8 cellular contexts compared by ENCODE assay signal in genomic region chrX:68829594-68830485, GRCh38. TPM values are rescaled to one million over a fixed set of nuclear protein-coding genes. Genes with fewer than 3 reads are reported as not detected.
DNase-seq lines count a peak whose midpoint lies in the region; FAIRE-seq and TF ChIP-seq lines count a peak whose summit lies in the region.

No MANE protein-coding gene starts in this region.

- peak overlapping the region; percentile 44; the same call in 1 of the 2 replicates for H3K9ac ChIP-seq in SK-N-SH
- H3K9ac ChIP-seq in H1 (replicated peaks in 1 of 4; ENCODE audit: extremely low read depth in 1 of 4, low read depth in 3 of 4, low read length in 3 of 4) = peak overlapping the region in 1 of 4 experiments; percentile 40; a peak in 1 of 7 replicates

- no peak for TF ChIP-seq POLR2A in H1 (IDR thresholded peaks at IDR 0.05; ENCODE audit: control extremely low read depth in 1 of 2, low read depth in 2 of 2, low read length in 2 of 2)
- no peak for TF ChIP-seq POLR2A in vagina (IDR thresholded peaks at IDR 0.05)

- peaks cover 15% of the 10 kb centered on the region; the same call in 1 of the 2 replicates for H3K27me3 ChIP-seq in SK-N-SH (ENCODE audit: insufficient read depth)
- peaks cover 35 to 87% (median 77%) of the 10 kb centered on the region in 4 experiments for H3K27me3 ChIP-seq in H1 (replicated peaks in 1 of 4; ENCODE audit: control insufficient read depth in 3 of 4, extremely low read depth in 1 of 4, insufficient read depth in 3 of 4, low read length in 3 of 4)
- no peaks in the 10 kb centered on the region for H3K27me3 ChIP-seq in vagina

- H3K23me2 ChIP-seq in H1 (ENCODE audit: low read depth, low read length) = peaks cover 10% of the 10 kb centered on the region; the same call in 1 of the 2 replicates

- H3K4me1 ChIP-seq in SK-N-SH (ENCODE audit: control insufficient read depth in 1 of 2, insufficient read depth in 2 of 2, low read depth in 1 of 2, low read length in 1 of 2) (peaks cover 0 to 10% of the 10 kb centered on the region in 2 experiments; a peak in 1 of 4 replicates), H1 (replicated peaks in 1 of 4; ENCODE audit: control insufficient read depth in 3 of 4, insufficient read depth in 4 of 4, low read length in 3 of 4) (peaks cover 0 to 14% (median 3%) of the 10 kb centered on the region in 4 experiments; a peak in 5 of 7 replicates), vagina (peaks cover 26% of the 10 kb centered on the region)

- DNase-seq in DMS 273 (lab: John Stamatoyannopoulos, UW; ENCODE audit: unreplicated experiment) = peak; percentile 56
- DNase-seq in DMS 273 treated with DMSO at 0.1 percent for 48 hours (lab: John Stamatoyannopoulos, UW) = no peak
- peak; percentile 49 for DNase-seq in SK-N-SH
- DNase-seq in H1 (ENCODE audit: low read depth in 1 of 2, low spot score in 2 of 2) = peak in 1 of 2 experiments; percentile 40
- DNase-seq in mucosa of gallbladder (ENCODE audit: low spot score) = peak; percentile 12
- peak; percentile 84 to 93 for DNase-seq in vagina (ENCODE audit: extremely low spot score in 2 of 2)
- no peak for DNase-seq in retina
- DNase-seq in epidermal melanocyte (ENCODE audit: insufficient read length, low spot score) = no peak

- H3K27ac ChIP-seq in SK-N-SH (ENCODE audit: low read depth in 2 of 2, low read length in 1 of 2) = no peak overlapping the region; a peak in 1 of 4 replicates
- no peak overlapping the region for H3K27ac ChIP-seq in H1 (ENCODE audit: low read depth, low read length)
- peak overlapping the region; percentile 89 for H3K27ac ChIP-seq in vagina

- no peaks in the 10 kb centered on the region for H3K79me1 ChIP-seq in H1 (ENCODE audit: low read depth, low read length)

- POLR2A ChIA-PET in SK-N-SH (lab: Yijun Ruan, JAX) (interaction anchor here (1.2 to 3.2 kb wide), 7 partner anchors 65 to 393 kb away, joined by 4 to 26 read pairs (median 10); no protein-coding TSS in a partner anchor), H1 (lab: Charles Lee; ENCODE audit: partially characterized antibody) (interaction anchor here (1.0 to 3.3 kb wide), 5 partner anchors 50 to 392 kb away, joined by 3 to 13 read pairs (median 3); no protein-coding TSS in a partner anchor)

- H3K36me3 ChIP-seq in SK-N-SH (replicated peaks in 1 of 2; ENCODE audit: control insufficient read depth in 1 of 2, insufficient read depth in 2 of 2, low read length in 1 of 2) (no peaks in the 10 kb centered on the region), H1 (ENCODE audit: control insufficient read depth in 2 of 4, insufficient read depth in 4 of 4, low read length in 3 of 4) (no peaks in the 10 kb centered on the region), vagina (no peaks in the 10 kb centered on the region)

- H2BK12ac ChIP-seq in H1 (ENCODE audit: low read depth, low read length) = no peak overlapping the region

- TF ChIP-seq RAD21 in SK-N-SH (IDR thresholded peaks at IDR 0.05; ENCODE audit: low read length) (no peak), H1 (IDR thresholded peaks at IDR 0.05 in 1 of 2, conservative IDR thresholded peaks at IDR 0.05 in 1 of 2; ENCODE audit: low read depth in 2 of 2, low read length in 2 of 2) (no peak)

- no peak overlapping the region for H4K5ac ChIP-seq in H1 (ENCODE audit: insufficient read length, low read depth, low read length)

- H3K9me3 ChIP-seq in SK-N-SH = no peaks in the 10 kb centered on the region
- no peaks in the 10 kb centered on the region; a peak in 1 of 4 replicates for H3K9me3 ChIP-seq in H1 (ENCODE audit: insufficient read depth in 2 of 2, low read depth in 1 of 2, low read length in 1 of 2)
- no peaks in the 10 kb centered on the region for H3K9me3 ChIP-seq in vagina

- CTCF ChIA-PET in SK-N-SH (lab: Yijun Ruan, JAX) = interaction anchor here (0.7 to 6.6 kb wide), 18 partner anchors 15 to 558 kb away, joined by 3 to 95 read pairs (median 14); no protein-coding TSS in a partner anchor
- CTCF ChIA-PET in H1 (lab: Charles Lee; ENCODE audit: partially characterized antibody) = interaction anchor here (0.5 to 3.2 kb wide), 15 partner anchors 55 to 558 kb away, joined by 3 to 35 read pairs (median 5); no protein-coding TSS in a partner anchor

- H3F3A ChIP-seq in SK-N-SH (replicated peaks; ENCODE audit: insufficient read depth) = no peaks in the 10 kb centered on the region

- intact Hi-C loops in vagina (cut with DNase I) = loop anchor here (5.0 kb wide), 3 partner anchors 232 to 457 kb away; no protein-coding TSS in a partner anchor

- no peak overlapping the region for H3K23ac ChIP-seq in H1 (ENCODE audit: insufficient read length)

- no peak overlapping the region for H3K4ac ChIP-seq in H1 (replicated peaks; ENCODE audit: insufficient read length, low read depth, low read length)

- 35% methylated on average over 40 of the region's 74 CpGs for WGBS in SK-N-SH (ENCODE audit: low lambda C conversion rate)
- WGBS in H1 (ENCODE audit: extremely low coverage in 1 of 2, insufficient coverage in 1 of 2, insufficient read length in 1 of 2, insufficient replicate concordance in 2 of 2, low coverage in 1 of 2, low lambda C conversion rate in 2 of 2, missing lambda C conversion rate in 1 of 2), 2 experiments = 2% methylated on average over 24 of the region's 74 CpGs; no CpG with 5 or more reads in 1 of the 2 experiments

- H2BK20ac ChIP-seq in H1 (ENCODE audit: low read length) = no peak overlapping the region

- no peak overlapping the region for H2BK15ac ChIP-seq in H1 (ENCODE audit: low read length)

- H3K4me3 ChIP-seq in SK-N-SH (ENCODE audit: low read depth in 2 of 2, low read length in 1 of 2) (peak overlapping the region; percentile 61 to 62), H1 (ENCODE audit: extremely low read depth in 1 of 4, insufficient read depth in 2 of 4, low read depth in 3 of 4, low read length in 4 of 4) (peak overlapping the region; percentile 40 to 67 (median 45)), vagina (peak overlapping the region; percentile 69 to 84)

- no peak overlapping the region for H2BK120ac ChIP-seq in H1 (replicated peaks; ENCODE audit: low read depth, low read length)

- H4K20me1 ChIP-seq in SK-N-SH (ENCODE audit: insufficient read depth) (peaks cover 2% of the 10 kb centered on the region; the same call in 1 of the 2 replicates), H1 (replicated peaks in 1 of 2; ENCODE audit: control insufficient read depth in 1 of 2, insufficient read depth in 2 of 2, low read length in 2 of 2) (peaks cover 15 to 16% of the 10 kb centered on the region in 2 experiments)

- no peaks in the 10 kb centered on the region for H3K9me2 ChIP-seq in SK-N-SH

- no peak overlapping the region; the same call in 1 of the 2 replicates for H3K18ac ChIP-seq in H1 (ENCODE audit: extremely low read depth, low read length)

- peak overlapping the region; percentile 81 for H3K4me2 ChIP-seq in SK-N-SH
- peak overlapping the region; percentile 59 to 78 for H3K4me2 ChIP-seq in H1 (ENCODE audit: insufficient read depth in 1 of 2, low read depth in 2 of 2, low read length in 2 of 2)

- no peak overlapping the region for H3K14ac ChIP-seq in H1 (ENCODE audit: insufficient read length)

- TF ChIP-seq EP300 in SK-N-SH (IDR thresholded peaks at IDR 0.05; ENCODE audit: borderline replicate concordance in 1 of 2, low read depth in 1 of 2, low read length in 1 of 2) = no peak
- no peak for TF ChIP-seq EP300 in H1 (IDR thresholded peaks at IDR 0.05; ENCODE audit: borderline replicate concordance in 1 of 2, low read depth in 2 of 2, low read length in 2 of 2)

- H4K8ac ChIP-seq in H1 (ENCODE audit: extremely low read depth, insufficient read depth, low read length) = no peak overlapping the region; the same call in 1 of the 2 replicates

- H4K91ac ChIP-seq in H1 (replicated peaks; ENCODE audit: insufficient read length, low read length) = no peak overlapping the region

- no peak overlapping the region for H3K56ac ChIP-seq in H1 (replicated peaks; ENCODE audit: insufficient read length, low read depth, low read length)

- FAIRE-seq in H1 (lab: Jason Lieb, UNC) = no peak

- no peak overlapping the region for H2AK5ac ChIP-seq in H1 (ENCODE audit: low read depth, low read length)

- H2AFZ ChIP-seq in SK-N-SH (ENCODE audit: low read depth) (no peak overlapping the region), H1 (ENCODE audit: low read length) (no peak overlapping the region)

- TF ChIP-seq CTCF in SK-N-SH (IDR thresholded peaks at IDR 0.05) = no peak
- TF ChIP-seq CTCF in H1 (IDR thresholded peaks at IDR 0.05; ENCODE audit: control extremely low read depth in 1 of 3, insufficient read depth in 1 of 3, low read depth in 1 of 3, low read length in 3 of 3) = no peak
- TF ChIP-seq CTCF in vagina (IDR thresholded peaks at IDR 0.05) = no peak

- H3K79me2 ChIP-seq in SK-N-SH (ENCODE audit: insufficient read depth) (no peaks in the 10 kb centered on the region), H1 (ENCODE audit: control insufficient read depth in 1 of 2, insufficient read depth in 2 of 2, low read length in 2 of 2) (no peaks in the 10 kb centered on the region)

- H2BK5ac ChIP-seq in H1 (ENCODE audit: low read depth, low read length) = no peak overlapping the region

TF ChIP-seq in H1, 55 proteins besides CTCF, POLR2A, EP300 and RAD21:
- TF ChIP-seq SUZ12 (IDR thresholded peaks at IDR 0.05; ENCODE audit: low read length) (peak; percentile 64), SP2 (IDR thresholded peaks at IDR 0.05; ENCODE audit: low read length) (no peak), KDM4A (IDR thresholded peaks at IDR 0.05; ENCODE audit: low read depth, low read length, severe bottlenecking) (peak; percentile 10), EZH2 (IDR thresholded peaks at IDR 0.05; ENCODE audit: low read depth, low read length, severe bottlenecking) (peak; percentile 57), CBX8 (IDR thresholded peaks at IDR 0.05; ENCODE audit: borderline replicate concordance, low read depth, low read length) (no peak), ATF3 (IDR thresholded peaks at IDR 0.05; ENCODE audit: insufficient read depth, low read depth, low read length) (no peak)

RNA-seq across cellular contexts. Expression of gene EFNB1, which starts 1.0 kb away (rescaled TPM):
- polyA plus RNA-seq in SK-N-SH (2012; rRNA removed) (7.5 and 8.4 TPM in 2 replicates), H1 (2011; rRNA removed) (5.4 and 6.1 TPM in 2 replicates)
- polyA plus RNA-seq in SK-N-SH (2012; cell fraction: cytosol; rRNA removed) = 3.9 and 6.5 TPM in 2 replicates
- 3.8 and 3.9 TPM in 2 replicates for polyA plus RNA-seq in SK-N-SH (2012; cell fraction: nucleus; rRNA removed)
- 2.3 and 3.0 TPM in 2 replicates for total RNA-seq in H1 (2021; fragmentation: NEBNext Ultra II Directional; extraction: Animal tissue kit (Norgen Biotek cat#: 25700))
- 6.0 TPM for polyA plus RNA-seq in H1 (2011; cell fraction: cytosol; rRNA removed)
- polyA plus RNA-seq in H1 (2011; cell fraction: nucleus; rRNA removed) = 4.2 TPM
- 2.6 to 5.2 TPM (median 4.2 TPM) in 4 replicates for polyA plus RNA-seq in H1 (2012, experiment 1 of 2)
- 4.1 TPM for polyA plus RNA-seq in H1 (2012, experiment 2 of 2)
- polyA plus RNA-seq in H1 (2013, experiment 1 of 2) = 2.3 TPM
- polyA plus RNA-seq in H1 (2013, experiment 2 of 2) = 2.1 TPM
- 2.8 and 3.6 TPM in 2 replicates for polyA minus RNA-seq in H1 (2011; rRNA and poly(A)+ RNA removed)
- 2.3 TPM for polyA minus RNA-seq in H1 (2011; cell fraction: cytosol; rRNA and poly(A)+ RNA removed)
- polyA minus RNA-seq in H1 (2011; cell fraction: nucleus; rRNA and poly(A)+ RNA removed) = 2.3 TPM
- total RNA-seq in mucosa of gallbladder (134 TPM), vagina (43.0 TPM)

Comparison
In these comparisons a context has a peak if more than half of its experiments do, and no peak if none do; other contexts are left out.
1. DNase-seq: peak in DMS 273 (single experiment), SK-N-SH (single experiment), mucosa of gallbladder (single experiment) and vagina (2 of 2); none in DMS 273 treated with DMSO at 0.1 percent for 48 hours (single experiment), retina (single experiment) and epidermal melanocyte (single experiment).
2. RNA of gene EFNB1, which starts 1.0 kb away (total RNA-seq): 134 TPM in mucosa of gallbladder (single experiment) and 43.0 TPM in vagina (single experiment); 2.3 to 3.0 TPM in H1; every median in the first group is over 10 times any median in the second.
3. Peak in every context shown above with its lines, with median percentiles within 50 percentile points of each other: H3K4me3 ChIP-seq.